In the genomic region with DNA sequence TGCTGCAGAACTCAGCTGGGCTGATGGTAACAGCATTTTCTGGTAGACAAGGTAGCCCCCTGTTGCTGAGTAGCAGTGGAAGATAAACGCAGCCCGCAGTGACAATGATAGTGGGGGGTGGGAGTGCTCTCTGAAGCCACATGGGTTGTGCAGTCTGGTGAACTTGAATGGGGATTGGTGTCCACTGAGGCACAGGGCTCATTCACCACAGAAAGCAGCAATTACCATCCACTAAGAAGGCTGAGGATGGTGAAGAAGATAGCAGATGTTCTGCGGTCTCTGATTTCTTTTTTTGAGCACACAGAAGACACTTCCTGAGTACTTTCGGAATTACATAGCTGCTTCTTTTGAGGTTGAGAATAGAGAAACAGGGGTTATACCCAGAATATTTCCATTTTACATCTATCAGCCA, we compare ENCODE assay signal across 12 cellular contexts.
DNase-seq lines count a peak whose midpoint lies in the region; ATAC-seq, FAIRE-seq and TF ChIP-seq lines count a peak whose summit lies in the region.
"Had no signal": no experiment of that assay in that cellular context is flagged by ENCODE, and none has a peak within 500 bp of the region (broad histone marks: within the 10 kb centered on the region; RNA-seq: fewer than 3 reads in every experiment).

No MANE protein-coding gene starts in this region.

- peak overlapping the region in 2 of 3 donors; percentile 14 to 78 for H3K27ac Mint-ChIP-seq in IgD-negative memory B cell

- H3K4me3 Mint-ChIP-seq in IgD-negative memory B cell, result peak overlapping the region; percentile 53 to 89 (median 72)

- H3K36me3 Mint-ChIP-seq in IgD-negative memory B cell, result no peaks in the 10 kb centered on the region

- H3K9me3 Mint-ChIP-seq in IgD-negative memory B cell, result peaks cover 0 to 3% (median 0%) of the 10 kb centered on the region in 3 donors

- DNase-seq in AG08395 (ENCODE audit: low spot score), result peak; percentile 1
- no peak for DNase-seq in NCI-H1436 (lab: John Stamatoyannopoulos, UW)
- no peak for DNase-seq in H54 (ENCODE audit: insufficient read length, low spot score)
- DNase-seq in cerebellum (ENCODE audit: low spot score), result no peak
- no peak for DNase-seq in GOT3 (lab: John Stamatoyannopoulos, UW)
- DNase-seq: activated CD4-positive, alpha-beta T cell treated with anti-CD3 and anti-CD28 coated beads for 48 hours; activated naive CD4-positive, alpha-beta T cell; cerebellar nuclear complex; ovary had no signal

- H3K27me3 Mint-ChIP-seq in IgD-negative memory B cell, result no peaks in the 10 kb centered on the region

- H3K4me1 Mint-ChIP-seq in IgD-negative memory B cell, result peaks cover 15 to 35% (median 20%) of the 10 kb centered on the region in 3 donors

- TF ChIP-seq POLR2A in H54 (IDR thresholded peaks at IDR 0.05; ENCODE audit: low read depth, low read length), result no peak

- no peak for FAIRE-seq in H54 (lab: Jason Lieb, UNC)

- ATAC-seq in GM19397 (IDR thresholded peaks at IDR 0.05; ENCODE audit: unreplicated experiment) (peak; percentile 85), HG02798 (IDR thresholded peaks at IDR 0.05; ENCODE audit: poor library complexity, unreplicated experiment) (peak; percentile 87)
